1 cellular context compared by ENCODE assay signal in the genomic region with DNA sequence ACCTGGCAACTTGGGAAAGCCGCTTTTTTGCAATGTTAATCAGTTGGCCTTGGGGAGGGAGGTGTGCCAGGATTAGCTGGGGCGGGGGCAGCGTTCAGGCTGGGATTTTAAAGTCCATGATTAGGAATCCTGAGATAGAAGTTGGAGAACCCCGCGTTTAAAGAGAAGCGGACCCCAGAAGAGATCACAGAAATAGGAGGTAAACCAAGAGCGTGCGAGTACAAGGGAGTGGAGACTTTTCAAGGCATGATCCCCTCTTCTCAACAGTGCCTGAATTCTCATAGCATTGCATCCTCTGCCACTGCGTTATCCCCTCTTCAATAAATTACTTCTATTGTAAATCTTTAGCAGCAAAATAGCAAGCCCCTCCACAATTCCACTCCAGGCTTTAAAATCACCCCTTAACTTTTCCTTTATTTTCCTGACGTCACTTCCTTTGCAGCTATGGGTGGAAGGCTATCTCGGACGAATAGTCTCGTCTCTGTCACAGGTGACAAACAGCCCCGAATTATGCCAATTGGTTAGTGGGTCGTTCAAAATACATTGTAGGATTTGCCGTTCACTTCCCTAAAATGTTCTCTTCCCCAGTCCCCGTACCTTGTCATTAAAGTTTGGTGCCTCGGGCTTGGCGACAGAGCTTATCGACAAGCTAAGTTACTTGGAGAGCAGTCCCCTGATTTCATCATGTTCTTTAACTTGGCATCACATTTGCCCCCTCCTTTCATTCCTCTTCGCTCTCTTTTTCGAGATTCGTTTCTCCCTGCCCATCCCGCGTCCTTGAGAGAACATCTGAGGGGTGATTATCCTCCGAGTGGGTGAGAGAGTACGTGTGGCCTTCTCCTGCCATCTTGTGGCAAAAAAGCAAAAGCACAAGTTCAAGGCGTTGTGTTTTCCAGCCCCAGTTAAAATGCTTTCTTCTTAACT.
TF ChIP-seq lines count a peak whose summit lies in the region.

No MANE protein-coding gene starts in this region.

TF ChIP-seq in GM12878, 131 proteins besides CTCF, POLR2A, EP300 and RAD21 (continued from another document and continues in another):
- TF ChIP-seq, protein P1, sequence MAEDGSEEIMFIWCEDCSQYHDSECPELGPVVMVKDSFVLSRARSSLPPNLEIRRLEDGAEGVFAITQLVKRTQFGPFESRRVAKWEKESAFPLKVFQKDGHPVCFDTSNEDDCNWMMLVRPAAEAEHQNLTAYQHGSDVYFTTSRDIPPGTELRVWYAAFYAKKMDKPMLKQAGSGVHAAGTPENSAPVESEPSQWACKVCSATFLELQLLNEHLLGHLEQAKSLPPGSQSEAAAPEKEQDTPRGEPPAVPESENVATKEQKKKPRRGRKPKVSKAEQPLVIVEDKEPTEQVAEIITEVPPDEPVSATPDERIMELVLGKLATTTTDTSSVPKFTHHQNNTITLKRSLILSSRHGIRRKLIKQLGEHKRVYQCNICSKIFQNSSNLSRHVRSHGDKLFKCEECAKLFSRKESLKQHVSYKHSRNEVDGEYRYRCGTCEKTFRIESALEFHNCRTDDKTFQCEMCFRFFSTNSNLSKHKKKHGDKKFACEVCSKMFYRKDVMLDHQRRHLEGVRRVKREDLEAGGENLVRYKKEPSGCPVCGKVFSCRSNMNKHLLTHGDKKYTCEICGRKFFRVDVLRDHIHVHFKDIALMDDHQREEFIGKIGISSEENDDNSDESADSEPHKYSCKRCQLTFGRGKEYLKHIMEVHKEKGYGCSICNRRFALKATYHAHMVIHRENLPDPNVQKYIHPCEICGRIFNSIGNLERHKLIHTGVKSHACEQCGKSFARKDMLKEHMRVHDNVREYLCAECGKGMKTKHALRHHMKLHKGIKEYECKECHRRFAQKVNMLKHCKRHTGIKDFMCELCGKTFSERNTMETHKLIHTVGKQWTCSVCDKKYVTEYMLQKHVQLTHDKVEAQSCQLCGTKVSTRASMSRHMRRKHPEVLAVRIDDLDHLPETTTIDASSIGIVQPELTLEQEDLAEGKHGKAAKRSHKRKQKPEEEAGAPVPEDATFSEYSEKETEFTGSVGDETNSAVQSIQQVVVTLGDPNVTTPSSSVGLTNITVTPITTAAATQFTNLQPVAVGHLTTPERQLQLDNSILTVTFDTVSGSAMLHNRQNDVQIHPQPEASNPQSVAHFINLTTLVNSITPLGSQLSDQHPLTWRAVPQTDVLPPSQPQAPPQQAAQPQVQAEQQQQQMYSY (CRISPR knock-in tag; IDR thresholded peaks at IDR 0.05) = no peak
- no peak for TF ChIP-seq BRCA1 (IDR thresholded peaks at IDR 0.05; ENCODE audit: low read depth, low read length)
- TF ChIP-seq ASH2L (IDR thresholded peaks at IDR 0.05; ENCODE audit: borderline replicate concordance, low read depth) = no peak
- TF ChIP-seq ZNF687 (IDR thresholded peaks at IDR 0.05) = peak; percentile 51; the same call in 1 of the 2 replicates
- peak; percentile 42; the same call in 1 of the 2 replicates for TF ChIP-seq HDGF (IDR thresholded peaks at IDR 0.05)
- TF ChIP-seq, protein P2, sequence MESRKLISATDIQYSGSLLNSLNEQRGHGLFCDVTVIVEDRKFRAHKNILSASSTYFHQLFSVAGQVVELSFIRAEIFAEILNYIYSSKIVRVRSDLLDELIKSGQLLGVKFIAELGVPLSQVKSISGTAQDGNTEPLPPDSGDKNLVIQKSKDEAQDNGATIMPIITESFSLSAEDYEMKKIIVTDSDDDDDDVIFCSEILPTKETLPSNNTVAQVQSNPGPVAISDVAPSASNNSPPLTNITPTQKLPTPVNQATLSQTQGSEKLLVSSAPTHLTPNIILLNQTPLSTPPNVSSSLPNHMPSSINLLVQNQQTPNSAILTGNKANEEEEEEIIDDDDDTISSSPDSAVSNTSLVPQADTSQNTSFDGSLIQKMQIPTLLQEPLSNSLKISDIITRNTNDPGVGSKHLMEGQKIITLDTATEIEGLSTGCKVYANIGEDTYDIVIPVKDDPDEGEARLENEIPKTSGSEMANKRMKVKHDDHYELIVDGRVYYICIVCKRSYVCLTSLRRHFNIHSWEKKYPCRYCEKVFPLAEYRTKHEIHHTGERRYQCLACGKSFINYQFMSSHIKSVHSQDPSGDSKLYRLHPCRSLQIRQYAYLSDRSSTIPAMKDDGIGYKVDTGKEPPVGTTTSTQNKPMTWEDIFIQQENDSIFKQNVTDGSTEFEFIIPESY (IDR thresholded peaks at IDR 0.05) = 0 out of 2 replicates have a peak, but pooled peaks have one; percentile 9
- no peak for TF ChIP-seq TBL1XR1 (IDR thresholded peaks at IDR 0.05; ENCODE audit: low read depth, low read length)
- TF ChIP-seq SMAD5 (IDR thresholded peaks at IDR 0.05; ENCODE audit: low read depth) = peak; percentile 20; the same call in 1 of the 2 replicates
- peak; percentile 5 for TF ChIP-seq SIX5 (IDR thresholded peaks at IDR 0.05; ENCODE audit: low read depth, low read length, severe bottlenecking)
- TF ChIP-seq SRF (IDR thresholded peaks at IDR 0.05; ENCODE audit: low read depth in 2 of 2, low read length in 2 of 2) = 0 out of 4 replicates have a peak, but pooled peaks of 1 of the 2 experiments have one; percentile 3
- TF ChIP-seq CHD2 (IDR thresholded peaks at IDR 0.05; ENCODE audit: borderline replicate concordance, low read depth, low read length) = no peak
- TF ChIP-seq EGR1 (IDR thresholded peaks at IDR 0.05; ENCODE audit: borderline replicate concordance in 1 of 2, low read depth in 2 of 2, low read length in 2 of 2) = no peak
- TF ChIP-seq SUZ12 (IDR thresholded peaks at IDR 0.05; ENCODE audit: unreplicated experiment) = no peak
- TF ChIP-seq HCFC1 (IDR thresholded peaks at IDR 0.05; ENCODE audit: low read length) = no peak
- TF ChIP-seq PKNOX1 (IDR thresholded peaks at IDR 0.05) = peak; percentile 37; the same call in 1 of the 2 replicates
- TF ChIP-seq RELB (IDR thresholded peaks at IDR 0.05; ENCODE audit: low read depth) = peak; percentile 79
- TF ChIP-seq NFIC (IDR thresholded peaks at IDR 0.05; ENCODE audit: low read depth, low read length) = no peak
- TF ChIP-seq ESRRA (IDR thresholded peaks at IDR 0.05; ENCODE audit: low read length) = no peak
- TF ChIP-seq MYC (IDR thresholded peaks at IDR 0.05; ENCODE audit: insufficient read depth, insufficient read length, insufficient replicate concordance, low read length, severe bottlenecking) = no peak
- no peak for TF ChIP-seq ETV6 (conservative IDR thresholded peaks at IDR 0.05 in 1 of 2, IDR thresholded peaks at IDR 0.05 in 1 of 2; ENCODE audit: borderline replicate concordance in 1 of 2, low read depth in 1 of 2)
- TF ChIP-seq RBBP5 (conservative IDR thresholded peaks at IDR 0.05) = no peak
- TF ChIP-seq GATAD2B (conservative IDR thresholded peaks at IDR 0.05; ENCODE audit: low read depth) = 0 out of 2 replicates have a peak, but pooled peaks have one; percentile 30
- TF ChIP-seq NR2C1 (IDR thresholded peaks at IDR 0.05) = no peak; the same call in 1 of the 2 replicates
- no peak for TF ChIP-seq JUNB (IDR thresholded peaks at IDR 0.05)
- no peak for TF ChIP-seq STAT3 (IDR thresholded peaks at IDR 0.05; ENCODE audit: low read depth, low read length)
- TF ChIP-seq, protein P3, sequence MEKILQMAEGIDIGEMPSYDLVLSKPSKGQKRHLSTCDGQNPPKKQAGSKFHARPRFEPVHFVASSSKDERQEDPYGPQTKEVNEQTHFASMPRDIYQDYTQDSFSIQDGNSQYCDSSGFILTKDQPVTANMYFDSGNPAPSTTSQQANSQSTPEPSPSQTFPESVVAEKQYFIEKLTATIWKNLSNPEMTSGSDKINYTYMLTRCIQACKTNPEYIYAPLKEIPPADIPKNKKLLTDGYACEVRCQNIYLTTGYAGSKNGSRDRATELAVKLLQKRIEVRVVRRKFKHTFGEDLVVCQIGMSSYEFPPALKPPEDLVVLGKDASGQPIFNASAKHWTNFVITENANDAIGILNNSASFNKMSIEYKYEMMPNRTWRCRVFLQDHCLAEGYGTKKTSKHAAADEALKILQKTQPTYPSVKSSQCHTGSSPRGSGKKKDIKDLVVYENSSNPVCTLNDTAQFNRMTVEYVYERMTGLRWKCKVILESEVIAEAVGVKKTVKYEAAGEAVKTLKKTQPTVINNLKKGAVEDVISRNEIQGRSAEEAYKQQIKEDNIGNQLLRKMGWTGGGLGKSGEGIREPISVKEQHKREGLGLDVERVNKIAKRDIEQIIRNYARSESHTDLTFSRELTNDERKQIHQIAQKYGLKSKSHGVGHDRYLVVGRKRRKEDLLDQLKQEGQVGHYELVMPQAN (conservative IDR thresholded peaks at IDR 0.05) = peak; percentile 75; the same call in 1 of the 2 replicates
- no peak for TF ChIP-seq BCL3 (IDR thresholded peaks at IDR 0.05; ENCODE audit: borderline replicate concordance, insufficient read depth, low read depth, low read length, poor library complexity, severe bottlenecking)
- TF ChIP-seq RELA (IDR thresholded peaks at IDR 0.05; ENCODE audit: borderline replicate concordance, partially characterized antibody) = no peak
- peak; percentile 83 for TF ChIP-seq GABPA (IDR thresholded peaks at IDR 0.05; ENCODE audit: low read depth)
- TF ChIP-seq TAF1 (IDR thresholded peaks at IDR 0.05; ENCODE audit: borderline replicate concordance, low read depth, low read length) = no peak
- TF ChIP-seq, protein P4, sequence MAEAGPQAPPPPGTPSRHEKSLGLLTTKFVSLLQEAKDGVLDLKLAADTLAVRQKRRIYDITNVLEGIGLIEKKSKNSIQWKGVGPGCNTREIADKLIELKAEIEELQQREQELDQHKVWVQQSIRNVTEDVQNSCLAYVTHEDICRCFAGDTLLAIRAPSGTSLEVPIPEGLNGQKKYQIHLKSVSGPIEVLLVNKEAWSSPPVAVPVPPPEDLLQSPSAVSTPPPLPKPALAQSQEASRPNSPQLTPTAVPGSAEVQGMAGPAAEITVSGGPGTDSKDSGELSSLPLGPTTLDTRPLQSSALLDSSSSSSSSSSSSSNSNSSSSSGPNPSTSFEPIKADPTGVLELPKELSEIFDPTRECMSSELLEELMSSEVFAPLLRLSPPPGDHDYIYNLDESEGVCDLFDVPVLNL (IDR thresholded peaks at IDR 0.05; ENCODE audit: low read depth, low read length) = no peak
- TF ChIP-seq RFX5 (IDR thresholded peaks at IDR 0.05; ENCODE audit: low read depth, low read length) = peak; percentile 58; the same call in 1 of the 2 replicates
- no peak for TF ChIP-seq TCF3 (IDR thresholded peaks at IDR 0.05; ENCODE audit: borderline replicate concordance, insufficient read depth, low read depth, low read length)
- no peak for TF ChIP-seq KDM1A (IDR thresholded peaks at IDR 0.05; ENCODE audit: borderline replicate concordance)
- no peak for TF ChIP-seq RCOR1 (conservative IDR thresholded peaks at IDR 0.05; ENCODE audit: low read depth, low read length)
- no peak for TF ChIP-seq CHD4 (IDR thresholded peaks at IDR 0.05)
- TF ChIP-seq YY1 (IDR thresholded peaks at IDR 0.05; ENCODE audit: low read depth, low read length) = peak; percentile 49
- no peak for TF ChIP-seq EZH2 (IDR thresholded peaks at IDR 0.05; ENCODE audit: borderline replicate concordance, control insufficient read depth, low read depth, low read length)
